In the genomic region with DNA sequence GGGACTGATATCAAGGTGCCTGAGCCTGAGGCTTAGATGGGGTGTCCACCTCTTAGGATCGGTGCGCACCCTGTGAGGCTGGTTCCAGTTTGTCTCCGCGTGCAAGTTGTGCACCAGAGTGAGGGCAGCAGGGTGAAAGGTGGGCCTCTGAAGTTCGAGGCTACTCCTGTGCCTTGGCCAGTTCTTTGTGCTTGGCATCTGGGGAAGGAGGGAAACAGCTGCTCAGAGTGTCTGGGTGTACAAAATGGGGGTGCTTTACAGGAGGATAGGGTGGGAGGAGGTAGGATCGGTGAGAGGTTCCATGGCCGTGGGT, we compare ENCODE assay signal across 8 cellular contexts. TPM values are rescaled to one million over a fixed set of nuclear protein-coding genes. Genes with fewer than 3 reads are reported as not detected.
A peak's percentile ranks its signal among the peaks of the same experiment; 100 is the strongest.
DNase-seq lines count a peak whose midpoint lies in the region; ATAC-seq and TF ChIP-seq lines count a peak whose summit lies in the region.

No MANE protein-coding gene starts in this region.

- H3K9me3 Mint-ChIP-seq in GM23338: peaks cover 3% of the 10 kb centered on the region; the same call in 2 of the 3 replicates

- H3K27ac ChIP-seq in GM23338 (ENCODE audit: low read depth) (no peak overlapping the region), hepatocyte (peak overlapping the region; percentile 84), smooth muscle cell (ENCODE audit: low read depth) (no peak overlapping the region)

- H3K27me3 ChIP-seq in GM23338 (ENCODE audit: insufficient read depth) (no peaks in the 10 kb centered on the region), hepatocyte (no peaks in the 10 kb centered on the region), smooth muscle cell (ENCODE audit: low read depth) (no peaks in the 10 kb centered on the region)

- no peaks in the 10 kb centered on the region for H3K9me2 ChIP-seq in GM23338 (ENCODE audit: insufficient read depth)
- H3K9me2 ChIP-seq in hepatocyte (replicated peaks; ENCODE audit: insufficient read depth): no peaks in the 10 kb centered on the region

- H3K9ac ChIP-seq in smooth muscle cell (ENCODE audit: low read depth): peak overlapping the region; percentile 80

- no peak for ATAC-seq in GM23338
- no peak for ATAC-seq in GM19351 (IDR thresholded peaks at IDR 0.05; ENCODE audit: unreplicated experiment)
- no peak for ATAC-seq in GM18861 (IDR thresholded peaks at IDR 0.05; ENCODE audit: unreplicated experiment)

- peak overlapping the region; percentile 96 for H3K4me2 ChIP-seq in GM23338
- H3K4me2 ChIP-seq in hepatocyte: peak overlapping the region; percentile 89
- H3K4me2 ChIP-seq in smooth muscle cell: peak overlapping the region; percentile 92

- H3K27me3 Mint-ChIP-seq in GM23338 (ENCODE audit: insufficient read depth, low read depth, poor library complexity): peaks cover 6% of the 10 kb centered on the region

- H3K9me3 ChIP-seq in hepatocyte (ENCODE audit: low read depth) (no peaks in the 10 kb centered on the region), smooth muscle cell (replicated peaks; ENCODE audit: low read depth) (no peaks in the 10 kb centered on the region)

- no peak overlapping the region for H3K27ac Mint-ChIP-seq in GM23338

- TF ChIP-seq CTCF in GM23338 (conservative IDR thresholded peaks at IDR 0.05; ENCODE audit: low read depth in 2 of 2): no peak
- TF ChIP-seq CTCF in WI38 (IDR thresholded peaks at IDR 0.05; ENCODE audit: low read depth, low read length): no peak
- no peak for TF ChIP-seq CTCF in hepatocyte (IDR thresholded peaks at IDR 0.05; ENCODE audit: poor library complexity)
- TF ChIP-seq CTCF in smooth muscle cell (IDR thresholded peaks at IDR 0.05; ENCODE audit: borderline replicate concordance, insufficient read depth, poor library complexity, severe bottlenecking): no peak

- H3K4me3 Mint-ChIP-seq in GM23338: peak overlapping the region; percentile 99

- peak overlapping the region; percentile 99; the same call in 1 of the 2 replicates for H2AFZ ChIP-seq in GM23338
- peak overlapping the region; percentile 91 for H2AFZ ChIP-seq in hepatocyte
- H2AFZ ChIP-seq in smooth muscle cell (ENCODE audit: low read depth): peak overlapping the region; percentile 98

- H3K4me3 ChIP-seq in GM23338: peak overlapping the region; percentile 93
- peak overlapping the region; percentile 91 for H3K4me3 ChIP-seq in WI38 (ENCODE audit: low read depth, low read length)
- peak overlapping the region; percentile 88 for H3K4me3 ChIP-seq in hepatocyte
- peak overlapping the region; percentile 84 for H3K4me3 ChIP-seq in smooth muscle cell

- H4K20me1 ChIP-seq in GM23338 (replicated peaks; ENCODE audit: insufficient read depth) (no peaks in the 10 kb centered on the region; the same call in 1 of the 2 replicates), hepatocyte (ENCODE audit: insufficient read depth, poor library complexity, severe bottlenecking) (no peaks in the 10 kb centered on the region), smooth muscle cell (ENCODE audit: low read depth) (peaks cover 3% of the 10 kb centered on the region)

- no peaks in the 10 kb centered on the region; the same call in 2 of the 3 replicates for H3K36me3 Mint-ChIP-seq in GM23338 (ENCODE audit: low read depth)

- peaks cover 7% of the 10 kb centered on the region; the same call in 2 of the 3 replicates for H3K4me1 Mint-ChIP-seq in GM23338

- DNase-seq in GM23338 (ENCODE audit: low spot score) (no peak), hepatocyte (ENCODE audit: low spot score) (no peak), smooth muscle cell (lab: John Stamatoyannopoulos, UW; ENCODE audit: unreplicated experiment) (no peak), medulla oblongata (ENCODE audit: extremely low spot score) (no peak)
- no peak for DNase-seq in effector CD8-positive, alpha-beta T cell (lab: John Stamatoyannopoulos, UW)

- H3K36me3 ChIP-seq in GM23338 (ENCODE audit: insufficient read depth) (no peaks in the 10 kb centered on the region), hepatocyte (replicated peaks; ENCODE audit: insufficient read depth, low read depth) (no peaks in the 10 kb centered on the region), smooth muscle cell (ENCODE audit: low read depth) (no peaks in the 10 kb centered on the region)

- H3K79me2 ChIP-seq in GM23338 (replicated peaks; ENCODE audit: insufficient read depth) (peaks cover 31% of the 10 kb centered on the region), hepatocyte (peaks cover 52% of the 10 kb centered on the region), smooth muscle cell (ENCODE audit: low read depth) (peaks cover 18% of the 10 kb centered on the region)

- H3K4me1 ChIP-seq in GM23338 (ENCODE audit: insufficient read depth) (peaks cover 6% of the 10 kb centered on the region; the same call in 1 of the 2 replicates), hepatocyte (ENCODE audit: insufficient read depth) (peaks cover 7% of the 10 kb centered on the region), smooth muscle cell (ENCODE audit: low read depth) (peaks cover 6% of the 10 kb centered on the region)

- 31% methylated on average over 7 of the region's 7 CpGs for WGBS in hepatocyte (ENCODE audit: low lambda C conversion rate, missing lambda C conversion rate)
- WGBS in smooth muscle cell (ENCODE audit: low lambda C conversion rate): 51% methylated on average over 7 of the region's 7 CpGs

- H3F3A ChIP-seq in GM23338 (replicated peaks; ENCODE audit: low read depth) (no peaks in the 10 kb centered on the region), smooth muscle cell (ENCODE audit: low read depth) (peaks cover 4% of the 10 kb centered on the region)

TF ChIP-seq in GM23338, 12 proteins besides CTCF, POLR2A, EP300 and RAD21:
- TF ChIP-seq, protein P1, sequence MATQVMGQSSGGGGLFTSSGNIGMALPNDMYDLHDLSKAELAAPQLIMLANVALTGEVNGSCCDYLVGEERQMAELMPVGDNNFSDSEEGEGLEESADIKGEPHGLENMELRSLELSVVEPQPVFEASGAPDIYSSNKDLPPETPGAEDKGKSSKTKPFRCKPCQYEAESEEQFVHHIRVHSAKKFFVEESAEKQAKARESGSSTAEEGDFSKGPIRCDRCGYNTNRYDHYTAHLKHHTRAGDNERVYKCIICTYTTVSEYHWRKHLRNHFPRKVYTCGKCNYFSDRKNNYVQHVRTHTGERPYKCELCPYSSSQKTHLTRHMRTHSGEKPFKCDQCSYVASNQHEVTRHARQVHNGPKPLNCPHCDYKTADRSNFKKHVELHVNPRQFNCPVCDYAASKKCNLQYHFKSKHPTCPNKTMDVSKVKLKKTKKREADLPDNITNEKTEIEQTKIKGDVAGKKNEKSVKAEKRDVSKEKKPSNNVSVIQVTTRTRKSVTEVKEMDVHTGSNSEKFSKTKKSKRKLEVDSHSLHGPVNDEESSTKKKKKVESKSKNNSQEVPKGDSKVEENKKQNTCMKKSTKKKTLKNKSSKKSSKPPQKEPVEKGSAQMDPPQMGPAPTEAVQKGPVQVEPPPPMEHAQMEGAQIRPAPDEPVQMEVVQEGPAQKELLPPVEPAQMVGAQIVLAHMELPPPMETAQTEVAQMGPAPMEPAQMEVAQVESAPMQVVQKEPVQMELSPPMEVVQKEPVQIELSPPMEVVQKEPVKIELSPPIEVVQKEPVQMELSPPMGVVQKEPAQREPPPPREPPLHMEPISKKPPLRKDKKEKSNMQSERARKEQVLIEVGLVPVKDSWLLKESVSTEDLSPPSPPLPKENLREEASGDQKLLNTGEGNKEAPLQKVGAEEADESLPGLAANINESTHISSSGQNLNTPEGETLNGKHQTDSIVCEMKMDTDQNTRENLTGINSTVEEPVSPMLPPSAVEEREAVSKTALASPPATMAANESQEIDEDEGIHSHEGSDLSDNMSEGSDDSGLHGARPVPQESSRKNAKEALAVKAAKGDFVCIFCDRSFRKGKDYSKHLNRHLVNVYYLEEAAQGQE (IDR thresholded peaks at IDR 0.05; ENCODE audit: unreplicated experiment): no peak
- TF ChIP-seq STAT1 (IDR thresholded peaks at IDR 0.05; ENCODE audit: unreplicated experiment): no peak
- TF ChIP-seq, protein P2, sequence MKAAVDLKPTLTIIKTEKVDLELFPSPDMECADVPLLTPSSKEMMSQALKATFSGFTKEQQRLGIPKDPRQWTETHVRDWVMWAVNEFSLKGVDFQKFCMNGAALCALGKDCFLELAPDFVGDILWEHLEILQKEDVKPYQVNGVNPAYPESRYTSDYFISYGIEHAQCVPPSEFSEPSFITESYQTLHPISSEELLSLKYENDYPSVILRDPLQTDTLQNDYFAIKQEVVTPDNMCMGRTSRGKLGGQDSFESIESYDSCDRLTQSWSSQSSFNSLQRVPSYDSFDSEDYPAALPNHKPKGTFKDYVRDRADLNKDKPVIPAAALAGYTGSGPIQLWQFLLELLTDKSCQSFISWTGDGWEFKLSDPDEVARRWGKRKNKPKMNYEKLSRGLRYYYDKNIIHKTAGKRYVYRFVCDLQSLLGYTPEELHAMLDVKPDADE (IDR thresholded peaks at IDR 0.05): no peak
- TF ChIP-seq CREB1 (CRISPR knock-in tag; IDR thresholded peaks at IDR 0.05; ENCODE audit: low read depth): no peak
- no peak for TF ChIP-seq POLR2AphosphoS5 (IDR thresholded peaks at IDR 0.05; ENCODE audit: low read depth)
- TF ChIP-seq NANOG (IDR thresholded peaks at IDR 0.05; ENCODE audit: borderline replicate concordance): no peak
- no peak for TF ChIP-seq EZH2phosphoT487 (IDR thresholded peaks at IDR 0.05; ENCODE audit: unreplicated experiment)
- TF ChIP-seq ZNF114 (CRISPR knock-in tag; IDR thresholded peaks at IDR 0.05): no peak
- no peak for TF ChIP-seq EZH2 (IDR thresholded peaks at IDR 0.05; ENCODE audit: low read depth, unreplicated experiment)
- no peak for TF ChIP-seq ZNF331 (CRISPR knock-in tag; IDR thresholded peaks at IDR 0.05; ENCODE audit: low read depth)
TF ChIP-seq in GM23338: peak in this region for 0.

RNA-seq across cellular contexts. Expression of a gene that starts 0.8 kb away (rescaled TPM):
- 29.5 and 45.5 TPM in 2 replicates for total RNA-seq in GM23338 (2014; rRNA removed; shearing (Covaris generic))
- polyA plus RNA-seq in GM23338 (2016; fragmentation: Nextera tagmentation; extraction: Ambion mirVana): 12.3 and 17.3 TPM in 2 replicates
- total RNA-seq in hepatocyte: 61.9 and 62.4 TPM in 2 replicates
- 20.5 and 24.9 TPM in 2 replicates for polyA plus RNA-seq in hepatocyte
- total RNA-seq in smooth muscle cell: 42.2 and 53.9 TPM in 2 replicates
- polyA plus RNA-seq in smooth muscle cell: 16.1 TPM in 2 replicates
